In the genomic region with DNA sequence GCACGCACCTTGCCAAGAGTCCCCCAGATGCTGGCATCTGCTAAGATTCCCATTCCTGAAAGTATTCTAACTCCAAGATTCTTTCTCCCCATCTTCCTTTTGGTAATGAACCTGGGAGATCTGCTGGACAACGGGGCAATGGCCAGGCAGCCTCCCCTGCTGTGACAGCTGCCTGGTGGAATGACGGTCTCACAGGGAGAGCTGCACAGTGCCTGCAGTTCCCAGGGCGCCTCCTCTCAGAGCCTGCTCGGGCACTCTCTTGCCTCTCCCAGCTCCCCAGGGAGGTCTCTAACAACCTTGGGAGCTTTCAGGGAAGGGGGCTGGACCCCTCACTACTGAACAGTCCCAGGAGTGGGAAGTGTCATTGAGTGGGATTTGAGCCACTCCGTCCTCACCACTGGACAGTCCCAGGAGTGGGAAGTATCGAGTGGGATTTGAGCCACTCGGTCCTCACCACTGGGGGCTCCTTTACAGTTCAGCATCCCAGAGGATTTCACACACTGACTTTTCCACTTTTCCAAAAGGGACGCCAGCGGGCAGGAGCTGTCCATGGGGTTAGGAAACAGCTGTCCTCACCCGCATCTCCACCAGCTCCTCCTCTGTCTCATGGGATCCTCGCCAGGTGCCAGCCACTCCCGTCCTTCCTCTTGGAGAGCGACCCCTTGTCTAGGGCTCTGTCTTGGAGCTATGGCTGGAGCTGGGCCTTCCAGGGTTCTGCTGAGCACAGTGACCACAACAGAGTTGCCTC, we compare ENCODE assay signal across 19 cellular contexts.
DNase-seq lines count a peak whose midpoint lies in the region; ATAC-seq, FAIRE-seq and TF ChIP-seq lines count a peak whose summit lies in the region.
"Had no signal": no experiment of that assay in that cellular context is flagged by ENCODE, and none has a peak within 500 bp of the region (broad histone marks: within the 10 kb centered on the region; RNA-seq: fewer than 3 reads in every experiment).

No MANE protein-coding gene starts in this region.

- intact Hi-C loops in Panc1 (cut with micrococcal nuclease; ENCODE audit: unreplicated experiment), result no loop called here
- intact Hi-C loops in kidney (cut with DNase I), result no loop called here

- no peak overlapping the region for H3K27ac ChIP-seq in Panc1 (ENCODE audit: low read length)
- no peak overlapping the region for H3K27ac ChIP-seq in kidney (ENCODE audit: low read depth in 2 of 2, low read length in 2 of 2)
- no peak overlapping the region for H3K27ac ChIP-seq in caudate nucleus (ENCODE audit: low read depth, low read length)
- H3K27ac ChIP-seq: left lung, right lobe of liver had no signal

- FAIRE-seq in kidney (lab: Jason Lieb, UNC), result no peak
- FAIRE-seq: astrocyte had no signal

- no peaks in the 10 kb centered on the region for H3K4me1 Mint-ChIP-seq in stimulated activated effector memory CD8-positive, alpha-beta T cell treated with anti-CD3 and anti-CD28 coated beads, Interleukin-12 subunit alpha, Interleukin-12 subunit beta, amount 100 ng/mL, for 72 hours
- H3K4me1 Mint-ChIP-seq: stimulated activated naive B cell treated with anti-CD40 and anti-IgM and Interleukin-4, amounts not matched to agents 10 μg/mL and 1 μg/mL and 100 μg/mL, for 72 hours had no signal

- H3K4me3 Mint-ChIP-seq in stimulated activated effector memory CD8-positive, alpha-beta T cell treated with anti-CD3 and anti-CD28 coated beads, Interleukin-12 subunit alpha, Interleukin-12 subunit beta, amount 100 ng/mL, for 72 hours, result no peak overlapping the region
- H3K4me3 Mint-ChIP-seq: activated naive CD4-positive, alpha-beta T cell treated with anti-CD3 and anti-CD28 coated beads for 36 hours; activated T-cell treated with anti-CD3 and anti-CD28 coated beads, Interleukin-2, amount 50 U/mL, for 4 hours; stimulated activated naive B cell treated with anti-CD40 and anti-IgM and Interleukin-4, amounts not matched to agents 10 μg/mL and 1 μg/mL and 100 μg/mL, for 72 hours had no signal

- H3K4me3 ChIP-seq in Panc1 (ENCODE audit: low read depth in 2 of 2, low read length in 2 of 2) (no peak overlapping the region), kidney (ENCODE audit: low read length in 2 of 2) (no peak overlapping the region)
- H3K4me3 ChIP-seq: left lung, right lobe of liver had no signal

- TF ChIP-seq CTCF in Panc1 (IDR thresholded peaks at IDR 0.05) (no peak), kidney (IDR thresholded peaks at IDR 0.05; ENCODE audit: borderline replicate concordance, extremely low read depth, insufficient read depth) (no peak)

- no peak overlapping the region for H3K27ac Mint-ChIP-seq in stimulated activated effector memory CD8-positive, alpha-beta T cell treated with anti-CD3 and anti-CD28 coated beads, Interleukin-12 subunit alpha, Interleukin-12 subunit beta, amount 100 ng/mL, for 72 hours
- H3K27ac Mint-ChIP-seq: activated naive CD4-positive, alpha-beta T cell treated with anti-CD3 and anti-CD28 coated beads for 36 hours; stimulated activated naive B cell treated with anti-CD40 and anti-IgM and Interleukin-4, amounts not matched to agents 10 μg/mL and 1 μg/mL and 100 μg/mL, for 72 hours had no signal

- POLR2A ChIA-PET in Panc1 (lab: Charles Lee), result interaction anchor here (0.6 kb wide), 1 partner anchor 14 kb away, joined by 4 read pairs; no protein-coding TSS in a partner anchor

- H3K9ac ChIP-seq in kidney (ENCODE audit: low read length in 2 of 2), result no peak overlapping the region

- H3K36me3 Mint-ChIP-seq in stimulated activated effector memory CD8-positive, alpha-beta T cell treated with anti-CD3 and anti-CD28 coated beads, Interleukin-12 subunit alpha, Interleukin-12 subunit beta, amount 100 ng/mL, for 72 hours, result no peaks in the 10 kb centered on the region
- H3K36me3 Mint-ChIP-seq: stimulated activated naive B cell treated with anti-CD40 and anti-IgM and Interleukin-4, amounts not matched to agents 10 μg/mL and 1 μg/mL and 100 μg/mL, for 72 hours had no signal

- H3K9me3 ChIP-seq in Panc1 (ENCODE audit: control insufficient read depth, insufficient read depth, low read depth, low read length) (no peaks in the 10 kb centered on the region), kidney (ENCODE audit: control insufficient read depth in 1 of 2, low read length in 2 of 2) (no peaks in the 10 kb centered on the region)
- H3K9me3 ChIP-seq: left lung, right lobe of liver had no signal

- DNase-seq in EH (ENCODE audit: low read depth) (peak; percentile 70), Panc1 (ENCODE audit: low read depth, low spot score) (no peak), kidney (peak; percentile 65), caudate nucleus (lab: John Stamatoyannopoulos, UW) (no peak), DMS114 treated with DMSO at 0.1 percent for 48 hours (lab: John Stamatoyannopoulos, UW; ENCODE audit: unreplicated experiment) (no peak)
- no peak for DNase-seq in stimulated activated effector memory CD8-positive, alpha-beta T cell treated with anti-CD3 and anti-CD28 coated beads, Interleukin-12 subunit alpha, Interleukin-12 subunit beta, amount 100 ng/mL, for 72 hours (ENCODE audit: low spot score in 2 of 2)
- DNase-seq: activated CD4-positive, alpha-beta T cell treated with anti-CD3 and anti-CD28 coated beads for 1 hour; activated CD8-positive, alpha-beta memory T cell treated with anti-CD3 and anti-CD28 coated beads for 24 hours; activated naive CD4-positive, alpha-beta T cell treated with anti-CD3 and anti-CD28 coated beads for 36 hours; activated T-cell treated with anti-CD3 and anti-CD28 coated beads, Interleukin-2, amount 50 U/mL, for 4 hours; COR-L47; EL; NCI-H524 treated with DMSO at 0.1 percent for 48 hours; SHP77; stimulated activated naive B cell treated with anti-CD40 and anti-IgM and Interleukin-4, amounts not matched to agents 10 μg/mL and 1 μg/mL and 100 μg/mL, for 72 hours had no signal

- ATAC-seq in Panc1, result peak; percentile 49; the same call in 1 of the 2 replicates
- ATAC-seq in stimulated activated effector memory CD8-positive, alpha-beta T cell treated with anti-CD3 and anti-CD28 coated beads, Interleukin-12 subunit alpha, Interleukin-12 subunit beta, amount 100 ng/mL, for 72 hours, result peak; percentile 23
- no peak for ATAC-seq in HG02763 (IDR thresholded peaks at IDR 0.05; ENCODE audit: unreplicated experiment)
- ATAC-seq: activated T-cell treated with anti-CD3 and anti-CD28 coated beads, Interleukin-2, amount 50 U/mL, for 4 hours; left lung had no signal

- H3K36me3 ChIP-seq in Panc1 (ENCODE audit: control insufficient read depth, insufficient read depth, low read length), result no peaks in the 10 kb centered on the region
- no peaks in the 10 kb centered on the region for H3K36me3 ChIP-seq in kidney (ENCODE audit: control insufficient read depth in 1 of 2, insufficient read depth in 2 of 2, low read length in 2 of 2)
- H3K36me3 ChIP-seq: left lung, right lobe of liver had no signal

- H3K4me1 ChIP-seq in Panc1 (ENCODE audit: control insufficient read depth, insufficient read depth, low read length) (peaks cover 7% of the 10 kb centered on the region), kidney (ENCODE audit: control insufficient read depth in 1 of 2, insufficient read depth in 1 of 2, low read depth in 1 of 2, low read length in 2 of 2) (peaks cover 0 to 9% of the 10 kb centered on the region in 2 donors)
- H3K4me1 ChIP-seq: right lobe of liver had no signal

- no peaks in the 10 kb centered on the region for H3K9me3 Mint-ChIP-seq in stimulated activated effector memory CD8-positive, alpha-beta T cell treated with anti-CD3 and anti-CD28 coated beads, Interleukin-12 subunit alpha, Interleukin-12 subunit beta, amount 100 ng/mL, for 72 hours
- H3K9me3 Mint-ChIP-seq: activated T-cell treated with anti-CD3 and anti-CD28 coated beads, Interleukin-2, amount 50 U/mL, for 4 hours; stimulated activated naive B cell treated with anti-CD40 and anti-IgM and Interleukin-4, amounts not matched to agents 10 μg/mL and 1 μg/mL and 100 μg/mL, for 72 hours had no signal

- CTCF ChIA-PET in Panc1 (lab: Charles Lee), result interaction anchor here (0.6 kb wide), 1 partner anchor 1001 kb away, joined by 4 read pairs; no protein-coding TSS in a partner anchor

- in situ Hi-C loops in Panc1 (cut with HindIII; ENCODE audit: low pct_unique_long_range_greater_than_20kb, low sequenced_read_pairs), result no loop called here

- H3K27me3 ChIP-seq in Panc1 (ENCODE audit: control insufficient read depth, insufficient read depth, low read length), result no peaks in the 10 kb centered on the region
- H3K27me3 ChIP-seq: left lung, right lobe of liver had no signal

- no TSS peak for BruUV-seq in Panc1 (replicated peaks; lab: Mats Ljungman, UMichigan)

Comparison
In these comparisons a context has a peak if more than half of its experiments do, and no peak if none do; other contexts are left out.
1. DNase-seq: peak in EH (single experiment) and kidney (single experiment); none in Panc1 (single experiment), stimulated activated effector memory CD8-positive, alpha-beta T cell treated with anti-CD3 and anti-CD28 coated beads, Interleukin-12 subunit alpha, Interleukin-12 subunit beta, amount 100 ng/mL, for 72 hours (0 of 2), caudate nucleus (0 of 61) and DMS114 treated with DMSO at 0.1 percent for 48 hours (single experiment).